19 cellular contexts compared by ENCODE assay signal in the genomic region with DNA sequence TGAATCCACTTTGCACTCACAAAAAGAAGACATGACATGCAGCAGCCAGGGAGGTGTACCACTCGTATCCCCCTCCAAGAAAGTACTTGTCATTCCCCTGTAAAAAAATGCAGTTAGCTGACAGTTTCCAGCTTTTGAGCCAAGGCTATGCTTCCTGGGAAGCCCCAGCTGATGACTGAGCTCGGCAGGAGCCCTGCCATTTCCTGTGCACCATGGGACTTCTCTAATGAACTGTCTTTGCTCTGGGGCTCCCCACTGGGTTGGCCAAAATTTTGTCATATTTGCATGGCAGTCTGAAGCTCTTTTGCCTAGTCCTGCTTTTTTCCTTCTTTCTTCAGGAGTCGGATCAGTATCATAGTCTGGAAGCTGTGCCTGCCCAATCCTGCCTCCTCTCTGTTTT.
DNase-seq lines count a peak whose midpoint lies in the region; ATAC-seq, FAIRE-seq and TF ChIP-seq lines count a peak whose summit lies in the region.
"Had no signal": no experiment of that assay in that cellular context is flagged by ENCODE, and none has a peak within 500 bp of the region (broad histone marks: within the 10 kb centered on the region; RNA-seq: fewer than 3 reads in every experiment).

No MANE protein-coding gene starts in this region.

- no peak for FAIRE-seq in A549 (lab: Jason Lieb, UNC)
- no peak for FAIRE-seq in H1 (lab: Jason Lieb, UNC)

- H4K5ac ChIP-seq in H1 (ENCODE audit: insufficient read length, low read depth, low read length), result no peak overlapping the region

- H2BK15ac ChIP-seq in H1 (ENCODE audit: low read length), result no peak overlapping the region
- H2BK15ac ChIP-seq in mesenchymal stem cell (ENCODE audit: low read depth, poor library complexity, severe bottlenecking), result no peak overlapping the region

- TF ChIP-seq POLR2A in A549 (IDR thresholded peaks at IDR 0.05; ENCODE audit: low read length) (no peak), H1 (IDR thresholded peaks at IDR 0.05; ENCODE audit: control extremely low read depth in 1 of 2, low read depth in 2 of 2, low read length in 2 of 2) (no peak)

- TF ChIP-seq RAD21 in A549 (conservative IDR thresholded peaks at IDR 0.05 in 1 of 2, IDR thresholded peaks at IDR 0.05 in 1 of 2), result no peak
- no peak for TF ChIP-seq RAD21 in H1 (IDR thresholded peaks at IDR 0.05 in 1 of 2, conservative IDR thresholded peaks at IDR 0.05 in 1 of 2; ENCODE audit: low read depth in 2 of 2, low read length in 2 of 2)

- H3K9ac ChIP-seq in HUES6 (ENCODE audit: low read length) (peak overlapping the region; percentile 29), H1 (replicated peaks in 1 of 4; ENCODE audit: extremely low read depth in 1 of 4, low read depth in 3 of 4, low read length in 3 of 4) (no peak overlapping the region), mesenchymal stem cell (ENCODE audit: low read length) (no peak overlapping the region)

- TF ChIP-seq EP300 in A549 (IDR thresholded peaks at IDR 0.05), result no peak
- TF ChIP-seq EP300 in H1 (IDR thresholded peaks at IDR 0.05; ENCODE audit: borderline replicate concordance in 1 of 2, low read depth in 2 of 2, low read length in 2 of 2), result no peak

- H3K79me2 ChIP-seq in H1 (ENCODE audit: control insufficient read depth in 1 of 2, insufficient read depth in 2 of 2, low read length in 2 of 2), result no peaks in the 10 kb centered on the region

- H3K4me1 ChIP-seq in A549 (peaks cover 3% of the 10 kb centered on the region; the same call in 1 of the 3 replicates), HUES6 (ENCODE audit: control insufficient read depth, insufficient read depth, low read length) (peaks cover 33% of the 10 kb centered on the region), H1 (replicated peaks in 1 of 4; ENCODE audit: control insufficient read depth in 3 of 4, insufficient read depth in 4 of 4, low read length in 3 of 4) (peaks cover 0 to 9% (median 3%) of the 10 kb centered on the region in 4 experiments; a peak in 1 of 7 replicates), mesenchymal stem cell (ENCODE audit: control insufficient read depth, insufficient read depth, low read depth, low read length) (no peaks in the 10 kb centered on the region)
- H3K4me1 ChIP-seq: prostate gland, vagina had no signal

- H2BK12ac ChIP-seq in H1 (ENCODE audit: low read depth, low read length), result no peak overlapping the region
- no peak overlapping the region for H2BK12ac ChIP-seq in mesenchymal stem cell (ENCODE audit: low read length in 2 of 2)

- ATAC-seq in A549, result no peak
- no peak for ATAC-seq in HG02970 (IDR thresholded peaks at IDR 0.05; ENCODE audit: low FRiP score, unreplicated experiment)
- ATAC-seq: naive thymus-derived CD4-positive, alpha-beta T cell had no signal

- TF ChIP-seq CTCF in A549 (IDR thresholded peaks at IDR 0.05), result no peak
- TF ChIP-seq CTCF in H1 (IDR thresholded peaks at IDR 0.05; ENCODE audit: control extremely low read depth in 1 of 3, insufficient read depth in 1 of 3, low read depth in 1 of 3, low read length in 3 of 3), result no peak

- H3K9me3 ChIP-seq in A549, result no peaks in the 10 kb centered on the region
- H3K9me3 ChIP-seq in HUES6 (ENCODE audit: control insufficient read depth, insufficient read depth, low read depth, low read length), result no peaks in the 10 kb centered on the region
- H3K9me3 ChIP-seq in H1 (ENCODE audit: insufficient read depth in 2 of 2, low read depth in 1 of 2, low read length in 1 of 2), result no peaks in the 10 kb centered on the region
- H3K9me3 ChIP-seq in mesenchymal stem cell (ENCODE audit: control insufficient read depth, low read length), result no peaks in the 10 kb centered on the region
- H3K9me3 ChIP-seq: prostate gland, vagina had no signal

- H3K23me2 ChIP-seq in H1 (ENCODE audit: low read depth, low read length), result no peaks in the 10 kb centered on the region

- no peaks in the 10 kb centered on the region for H4K20me1 ChIP-seq in H1 (replicated peaks in 1 of 2; ENCODE audit: control insufficient read depth in 1 of 2, insufficient read depth in 2 of 2, low read length in 2 of 2)

- H3K36me3 ChIP-seq in HUES6 (ENCODE audit: control insufficient read depth, insufficient read depth, low read length), result no peaks in the 10 kb centered on the region
- no peaks in the 10 kb centered on the region for H3K36me3 ChIP-seq in H1 (ENCODE audit: control insufficient read depth in 2 of 4, insufficient read depth in 4 of 4, low read length in 3 of 4)
- no peaks in the 10 kb centered on the region for H3K36me3 ChIP-seq in mesenchymal stem cell (ENCODE audit: control insufficient read depth in 1 of 2, insufficient read depth in 2 of 2, low read depth in 1 of 2, low read length in 2 of 2)
- H3K36me3 ChIP-seq: brain microvascular endothelial cell, prostate gland, vagina had no signal

- CTCF ChIA-PET in A549 (lab: Yijun Ruan, JAX) (interaction anchor here (1.4 kb wide), 1 partner anchor 1753 kb away, joined by 4 read pairs; no protein-coding TSS in a partner anchor), H1 (lab: Charles Lee; ENCODE audit: partially characterized antibody) (interaction anchor here (1.2 to 1.3 kb wide), 4 partner anchors 36 to 203 kb away, joined by 3 to 4 read pairs (median 4); no protein-coding TSS in a partner anchor)

- H3K14ac ChIP-seq in H1 (ENCODE audit: insufficient read length) (no peak overlapping the region), mesenchymal stem cell (ENCODE audit: low read length in 2 of 2) (no peak overlapping the region)

- H2BK120ac ChIP-seq in H1 (replicated peaks; ENCODE audit: low read depth, low read length) (no peak overlapping the region), mesenchymal stem cell (ENCODE audit: low read depth, low read length) (no peak overlapping the region)

- no peak overlapping the region for H4K8ac ChIP-seq in H1 (ENCODE audit: extremely low read depth, insufficient read depth, low read length)
- H4K8ac ChIP-seq in mesenchymal stem cell (ENCODE audit: low read length), result no peak overlapping the region

- H3K4me2 ChIP-seq in A549, result peak overlapping the region; percentile 45
- H3K4me2 ChIP-seq in H1 (ENCODE audit: insufficient read depth in 1 of 2, low read depth in 2 of 2, low read length in 2 of 2), result no peak overlapping the region
- peak overlapping the region; percentile 34 for H3K4me2 ChIP-seq in mesenchymal stem cell (ENCODE audit: low read length, poor library complexity, severe bottlenecking)

- H3K4me3 ChIP-seq in A549 (no peak overlapping the region), HUES6 (ENCODE audit: low read depth, low read length) (no peak overlapping the region), H1 (ENCODE audit: extremely low read depth in 1 of 4, insufficient read depth in 2 of 4, low read depth in 3 of 4, low read length in 4 of 4) (no peak overlapping the region), mesenchymal stem cell (ENCODE audit: insufficient read depth in 1 of 2, low read depth in 1 of 2, low read length in 2 of 2) (no peak overlapping the region)
- H3K4me3 ChIP-seq: prostate gland, vagina had no signal

- no peak overlapping the region for H3K23ac ChIP-seq in H1 (ENCODE audit: insufficient read length)
- no peak overlapping the region for H3K23ac ChIP-seq in mesenchymal stem cell (ENCODE audit: low read length in 2 of 2)

- POLR2A ChIA-PET in A549 (lab: Yijun Ruan, JAX), result no interaction called here
- POLR2A ChIA-PET in H1 (lab: Charles Lee; ENCODE audit: partially characterized antibody), result no interaction called here

- H2AK5ac ChIP-seq in H1 (ENCODE audit: low read depth, low read length), result no peak overlapping the region
- no peak overlapping the region for H2AK5ac ChIP-seq in mesenchymal stem cell (ENCODE audit: low read length, severe bottlenecking)

- no peak overlapping the region for H3K4ac ChIP-seq in H1 (replicated peaks; ENCODE audit: insufficient read length, low read depth, low read length)
- no peak overlapping the region for H3K4ac ChIP-seq in mesenchymal stem cell (ENCODE audit: low read depth in 1 of 2, low read length in 2 of 2)

- no peak overlapping the region for H3K56ac ChIP-seq in H1 (replicated peaks; ENCODE audit: insufficient read length, low read depth, low read length)

- WGBS in A549 (ENCODE audit: missing lambda C conversion rate), result 6% methylated on average over 3 of the region's 3 CpGs
- WGBS in H1 (ENCODE audit: extremely low coverage in 1 of 2, insufficient coverage in 1 of 2, insufficient read length in 1 of 2, insufficient replicate concordance in 2 of 2, low coverage in 1 of 2, low lambda C conversion rate in 2 of 2, missing lambda C conversion rate in 1 of 2), 2 experiments, result 50% methylated on average over 3 of the region's 3 CpGs; no CpG with 5 or more reads in 1 of the 2 experiments
- 16% methylated on average over 3 of the region's 3 CpGs for WGBS in mesenchymal stem cell

- H2BK5ac ChIP-seq in H1 (ENCODE audit: low read depth, low read length) (peak overlapping the region; percentile 44; the same call in 1 of the 2 replicates), mesenchymal stem cell (ENCODE audit: low read depth, low read length, poor library complexity, severe bottlenecking) (no peak overlapping the region)

- no peaks in the 10 kb centered on the region for H3K79me1 ChIP-seq in H1 (ENCODE audit: low read depth, low read length)
- H3K79me1 ChIP-seq in mesenchymal stem cell (replicated peaks; ENCODE audit: low read length, poor library complexity, severe bottlenecking), result no peaks in the 10 kb centered on the region

- H3K18ac ChIP-seq in H1 (ENCODE audit: extremely low read depth, low read length), result no peak overlapping the region
- no peak overlapping the region for H3K18ac ChIP-seq in mesenchymal stem cell (ENCODE audit: low read depth in 1 of 2, low read length in 2 of 2)

- H3K27ac ChIP-seq in A549 (no peak overlapping the region), HUES6 (ENCODE audit: low read depth, low read length) (peak overlapping the region; percentile 25; the same call in 1 of the 2 replicates), H1 (ENCODE audit: low read depth, low read length) (no peak overlapping the region), mesenchymal stem cell (ENCODE audit: low read length, poor library complexity, severe bottlenecking) (peak overlapping the region; percentile 77)
- H3K27ac ChIP-seq: brain microvascular endothelial cell, prostate gland, vagina had no signal

- no peaks in the 10 kb centered on the region for H3K27me3 ChIP-seq in HUES6 (ENCODE audit: control insufficient read depth, insufficient read depth, low read length)
- no peaks in the 10 kb centered on the region for H3K27me3 ChIP-seq in H1 (replicated peaks in 1 of 4; ENCODE audit: control insufficient read depth in 3 of 4, extremely low read depth in 1 of 4, insufficient read depth in 3 of 4, low read length in 3 of 4)
- H3K27me3 ChIP-seq in mesenchymal stem cell (ENCODE audit: control insufficient read depth in 1 of 2, insufficient read depth in 1 of 2, low read length in 2 of 2), result peaks cover 0 to 22% of the 10 kb centered on the region in 2 experiments
- H3K27me3 ChIP-seq: brain microvascular endothelial cell, vagina had no signal

- no peak overlapping the region for H2BK20ac ChIP-seq in H1 (ENCODE audit: low read length)

- H4K91ac ChIP-seq in H1 (replicated peaks; ENCODE audit: insufficient read length, low read length) (no peak overlapping the region), mesenchymal stem cell (ENCODE audit: low read length) (no peak overlapping the region)

- DNase-seq in A549 (ENCODE audit: low read depth in 1 of 2, low spot score in 1 of 2), result no peak
- no peak for DNase-seq in H1 (ENCODE audit: low read depth in 1 of 2, low spot score in 2 of 2)
- no peak for DNase-seq in mesenchymal stem cell
- no peak for DNase-seq in stimulated activated CD4-positive, alpha-beta T cell treated with anti-CD3 and anti-CD28 coated beads, Interleukin-4, amount 100 ng/mL, for 4 hours
- no peak for DNase-seq in activated T-cell treated with anti-CD3 and anti-CD28 coated beads for 4 hours
- DNase-seq in AG20443 (ENCODE audit: low spot score), result no peak
- DNase-seq: activated CD4-positive, alpha-beta T cell treated with anti-CD3 and anti-CD28 coated beads for 4 hours; activated naive CD4-positive, alpha-beta T cell treated with anti-CD3 and anti-CD28 coated beads, Interleukin-2, amount 10 ng/mL, durations not matched to agents 7 days and 5 days; brain microvascular endothelial cell; GF-D8; H7; hippocampal formation; naive thymus-derived CD4-positive, alpha-beta T cell; NCI-H146; SHP77 treated with DMSO at 0.1 percent for 48 hours had no signal

- no peak overlapping the region for H2AFZ ChIP-seq in H1 (ENCODE audit: low read length)
- H2AFZ ChIP-seq in mesenchymal stem cell (ENCODE audit: low read depth, low read length), result no peak overlapping the region

Comparison
In these comparisons a context has a peak if more than half of its experiments do, and no peak if none do; other contexts are left out.
1. H3K27ac ChIP-seq: peak in HUES6 (single experiment) and mesenchymal stem cell (single experiment); none in A549 (0 of 2) and H1 (single experiment).
2. H3K4me2 ChIP-seq: peak in A549 (single experiment) and mesenchymal stem cell (single experiment); none in H1 (0 of 2).